ENCODE assay signal across 18 cellular contexts in the genomic region with DNA sequence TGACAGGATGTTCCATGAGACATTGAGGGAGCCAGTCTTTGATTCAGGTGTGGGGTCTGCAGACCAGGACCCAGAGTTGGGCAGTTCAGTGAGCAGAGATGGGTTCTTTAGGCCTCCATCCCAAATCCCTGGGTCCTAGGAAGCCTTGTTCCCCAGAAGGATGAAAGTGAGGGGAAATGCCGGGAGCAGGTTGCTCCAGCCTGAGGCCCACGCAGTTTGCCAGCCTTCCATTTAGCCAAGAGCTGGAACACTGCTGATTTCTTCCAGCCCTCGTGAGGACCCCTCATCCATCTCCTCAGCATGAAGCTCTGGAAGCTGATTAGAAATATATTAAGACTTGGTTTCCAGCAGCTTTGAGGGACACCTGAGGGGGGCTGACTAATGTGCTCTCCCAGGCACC.
"Had no signal": no experiment of that assay in that cellular context is flagged by ENCODE, and none has a peak within 500 bp of the region (broad histone marks: within the 10 kb centered on the region; RNA-seq: fewer than 3 reads in every experiment).

No MANE protein-coding gene starts in this region.

- H3K4me1 ChIP-seq: testis, upper lobe of right lung had no signal

- H3K27me3 ChIP-seq: testis, upper lobe of right lung had no signal

- H3K9me3 ChIP-seq: testis, upper lobe of right lung had no signal

- H3K27ac Mint-ChIP-seq: activated naive CD4-positive, alpha-beta T cell treated with anti-CD3 and anti-CD28 coated beads for 36 hours; activated naive CD8-positive, alpha-beta T cell treated with anti-CD3 and anti-CD28 coated beads, Interleukin-2, amount 50 U/mL, for 24 hours; endodermal cell; nephron progenitor cell; stimulated activated naive CD8-positive, alpha-beta T cell treated with anti-CD3 and anti-CD28 coated beads, Interleukin-15, Interleukin-2, amounts not matched to agents 100 ng/mL and 50 ng/mL, for 24 hours had no signal

- H3K4me1 Mint-ChIP-seq: activated naive CD8-positive, alpha-beta T cell treated with anti-CD3 and anti-CD28 coated beads, Interleukin-2, amount 50 U/mL, for 24 hours; endodermal cell had no signal

- H3K4me3 Mint-ChIP-seq: activated naive CD4-positive, alpha-beta T cell treated with anti-CD3 and anti-CD28 coated beads for 36 hours; activated naive CD8-positive, alpha-beta T cell treated with anti-CD3 and anti-CD28 coated beads, Interleukin-2, amount 50 U/mL, for 24 hours; activated T-cell treated with anti-CD3 and anti-CD28 coated beads, Interleukin-2, amount 50 U/mL, for 4 hours; endodermal cell; nephron progenitor cell; stimulated activated naive CD8-positive, alpha-beta T cell treated with anti-CD3 and anti-CD28 coated beads, Interleukin-15, Interleukin-2, amounts not matched to agents 100 ng/mL and 50 ng/mL, for 24 hours had no signal

- H3K9me3 Mint-ChIP-seq: activated naive CD4-positive, alpha-beta T cell treated with anti-CD3 and anti-CD28 coated beads for 36 hours; activated naive CD8-positive, alpha-beta T cell treated with anti-CD3 and anti-CD28 coated beads, Interleukin-2, amount 50 U/mL, for 24 hours; activated T-cell treated with anti-CD3 and anti-CD28 coated beads, Interleukin-2, amount 50 U/mL, for 4 hours; endodermal cell; nephron progenitor cell; stimulated activated naive CD8-positive, alpha-beta T cell treated with anti-CD3 and anti-CD28 coated beads, Interleukin-15, Interleukin-2, amounts not matched to agents 100 ng/mL and 50 ng/mL, for 24 hours had no signal

- H3K27ac ChIP-seq: epithelial cell of prostate, SK-N-MC, testis, upper lobe of right lung had no signal

- DNase-seq: activated CD4-positive, alpha-beta T cell treated with anti-CD3 and anti-CD28 coated beads, Interleukin-2, amount 50 U/mL, for 4 hours; activated naive CD8-positive, alpha-beta T cell treated with anti-CD3 and anti-CD28 coated beads, Interleukin-2, amount 50 U/mL, for 24 hours; activated T-cell treated with anti-CD3 and anti-CD28 coated beads, Interleukin-2, amount 50 U/mL, for 4 hours; aorta; foreskin fibroblast; hypothalamus; midbrain; nephron progenitor cell; nucleus accumbens; stimulated activated CD4-positive, alpha-beta T cell treated with anti-CD3 and anti-CD28 coated beads, Interleukin-2, amount 100 ng/mL, for 48 hours; testis; upper lobe of right lung had no signal

- H3K4me3 ChIP-seq: lung, SK-N-MC, testis, upper lobe of right lung had no signal

- ATAC-seq: activated T-cell treated with anti-CD3 and anti-CD28 coated beads, Interleukin-2, amount 50 U/mL, for 4 hours; upper lobe of right lung had no signal
